Comparison of ENCODE assay signal across 13 cellular contexts in the genomic region with DNA sequence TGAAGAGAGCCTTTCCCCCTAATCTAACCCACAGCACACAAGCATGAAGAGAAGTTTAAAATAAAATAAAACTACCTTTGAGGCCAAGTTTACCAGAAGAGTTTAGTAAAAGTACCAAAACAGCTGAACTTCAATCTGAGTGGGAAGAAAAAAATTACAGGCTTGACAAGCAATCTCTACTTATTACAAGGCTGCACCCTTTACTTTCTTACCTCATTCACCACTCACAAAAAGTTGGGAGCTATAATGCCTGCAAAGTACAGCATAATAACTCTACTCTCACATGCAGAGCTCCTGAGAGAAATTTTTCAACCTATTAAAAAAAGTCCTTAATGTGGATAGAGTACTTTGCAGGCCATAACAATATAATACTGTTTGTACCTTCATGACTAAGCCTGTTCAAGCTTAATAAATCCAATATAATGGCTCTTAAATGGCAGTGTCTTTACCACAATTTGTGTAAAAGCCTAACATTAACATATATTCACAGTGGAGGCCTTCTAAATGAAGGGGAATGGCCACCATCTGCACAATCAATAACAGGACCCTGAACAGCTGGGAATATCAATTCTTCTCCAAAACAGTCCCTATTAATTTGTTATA.
A peak's percentile ranks its signal among the peaks of the same experiment; 100 is the strongest.
DNase-seq lines count a peak whose midpoint lies in the region; ATAC-seq and TF ChIP-seq lines count a peak whose summit lies in the region.
"Had no signal": no experiment of that assay in that cellular context is flagged by ENCODE, and none has a peak within 500 bp of the region (broad histone marks: within the 10 kb centered on the region; RNA-seq: fewer than 3 reads in every experiment).

No MANE protein-coding gene starts in this region.

- no peak overlapping the region for H3K27ac ChIP-seq in foreskin keratinocyte

- peaks cover 4% of the 10 kb centered on the region for H3K36me3 Mint-ChIP-seq in progenitor cell of endocrine pancreas (ENCODE audit: insufficient read depth)
- no peaks in the 10 kb centered on the region for H3K36me3 Mint-ChIP-seq in effector memory CD8-positive, alpha-beta T cell (ENCODE audit: insufficient read depth)

- no peak for DNase-seq in AG10803 (ENCODE audit: low read depth)
- DNase-seq in NCI-H82 treated with DMSO at 0.1 percent for 48 hours (lab: John Stamatoyannopoulos, UW; ENCODE audit: unreplicated experiment): peak; percentile 55
- DNase-seq in epithelial cell of proximal tubule (ENCODE audit: low read depth): no peak
- DNase-seq in progenitor cell of endocrine pancreas (ENCODE audit: low spot score, unreplicated experiment): no peak
- DNase-seq in activated CD4-positive, alpha-beta T cell treated with anti-CD3 and anti-CD28 coated beads for 48 hours: no peak
- DNase-seq in effector memory CD8-positive, alpha-beta T cell: no peak
- no peak for DNase-seq in foreskin keratinocyte
- DNase-seq: activated CD4-positive, alpha-beta T cell treated with anti-CD3 and anti-CD28 coated beads for 1 hour; activated naive CD4-positive, alpha-beta T cell treated with Interleukin-2 at 50 U/mL for 16 hours; CD4-positive, alpha-beta T cell; small intestine had no signal

- H3K27me3 Mint-ChIP-seq in progenitor cell of endocrine pancreas: no peaks in the 10 kb centered on the region
- no peaks in the 10 kb centered on the region for H3K27me3 Mint-ChIP-seq in effector memory CD8-positive, alpha-beta T cell
- H3K27me3 Mint-ChIP-seq: CD4-positive, alpha-beta T cell had no signal

- no peaks in the 10 kb centered on the region for H3K27me3 ChIP-seq in foreskin keratinocyte

- H3K27ac Mint-ChIP-seq in progenitor cell of endocrine pancreas: peak overlapping the region; percentile 46
- no peak overlapping the region for H3K27ac Mint-ChIP-seq in effector memory CD8-positive, alpha-beta T cell
- H3K27ac Mint-ChIP-seq: CD4-positive, alpha-beta T cell had no signal

- peaks cover 8% of the 10 kb centered on the region for H3K4me1 Mint-ChIP-seq in progenitor cell of endocrine pancreas (ENCODE audit: low read depth)
- no peaks in the 10 kb centered on the region for H3K4me1 Mint-ChIP-seq in effector memory CD8-positive, alpha-beta T cell (ENCODE audit: low read depth in 2 of 2)

- ATAC-seq in GM21717 (IDR thresholded peaks at IDR 0.05; ENCODE audit: unreplicated experiment): no peak
- ATAC-seq in effector memory CD8-positive, alpha-beta T cell (replicated peaks): no peak
- no peak for ATAC-seq in foreskin keratinocyte

- H3K4me1 ChIP-seq in foreskin keratinocyte: peaks cover 20% of the 10 kb centered on the region

- H3K4me3 ChIP-seq in AG10803 (ENCODE audit: low read length) (peak overlapping the region; percentile 63), epithelial cell of proximal tubule (ENCODE audit: low read depth, low read length) (peak overlapping the region; percentile 64)
- H3K4me3 ChIP-seq: lung had no signal

- H3K4me3 Mint-ChIP-seq in progenitor cell of endocrine pancreas (ENCODE audit: low read depth): peak overlapping the region; percentile 56
- no peak overlapping the region for H3K4me3 Mint-ChIP-seq in effector memory CD8-positive, alpha-beta T cell
- H3K4me3 Mint-ChIP-seq: CD4-positive, alpha-beta T cell had no signal

- H3K9me3 Mint-ChIP-seq in progenitor cell of endocrine pancreas (ENCODE audit: low read depth): no peaks in the 10 kb centered on the region
- no peaks in the 10 kb centered on the region for H3K9me3 Mint-ChIP-seq in effector memory CD8-positive, alpha-beta T cell
- H3K9me3 Mint-ChIP-seq: CD4-positive, alpha-beta T cell had no signal

- no peak for TF ChIP-seq CTCF in AG10803 (conservative IDR thresholded peaks at IDR 0.05; ENCODE audit: low read length)
- no peak for TF ChIP-seq CTCF in epithelial cell of proximal tubule (conservative IDR thresholded peaks at IDR 0.05; ENCODE audit: low read depth, low read length)
- no peak for TF ChIP-seq CTCF in progenitor cell of endocrine pancreas (IDR thresholded peaks at IDR 0.05; ENCODE audit: unreplicated experiment)
- TF ChIP-seq CTCF in foreskin keratinocyte (conservative IDR thresholded peaks at IDR 0.05): no peak
